In genomic region chr13:84745051-84745551, GRCh38 we compare ENCODE assay signal across 8 cellular contexts.
"Had no signal": no experiment of that assay in that cellular context is flagged by ENCODE, and none has a peak within 500 bp of the region (broad histone marks: within the 10 kb centered on the region; RNA-seq: fewer than 3 reads in every experiment).

No MANE protein-coding gene starts in this region.

- DNase-seq: H9, HCEC 1CT, IMR-90, KBM-7 had no signal

- H3K4me3 ChIP-seq: GM23338 had no signal

- H3K4me2 ChIP-seq: GM23338 had no signal

- H2AFZ ChIP-seq: GM23338 had no signal

- FAIRE-seq: H1, H54, HTR-8/SVneo had no signal
